Comparison of ENCODE assay signal across 7 cellular contexts in the genomic region with DNA sequence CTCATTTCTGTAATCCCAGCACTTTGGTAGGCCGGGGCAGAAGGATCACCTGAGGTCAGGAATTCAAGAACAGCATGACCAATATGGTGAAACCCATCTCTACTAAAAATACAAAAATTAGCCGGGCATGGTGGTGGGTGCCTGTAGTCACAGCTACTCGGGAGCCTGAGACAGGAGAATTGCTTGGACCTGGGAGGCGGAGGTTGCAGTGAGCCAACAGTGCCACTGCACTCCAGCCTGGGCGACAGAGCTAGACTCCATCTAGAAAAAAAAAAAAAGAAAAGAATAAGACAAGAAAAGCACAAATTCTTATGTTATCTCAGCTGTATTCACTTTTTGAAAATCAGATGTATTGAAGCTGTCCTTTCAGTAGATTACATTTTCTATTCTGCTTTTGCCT.
"Had no signal": no experiment of that assay in that cellular context is flagged by ENCODE, and none has a peak within 500 bp of the region (broad histone marks: within the 10 kb centered on the region; RNA-seq: fewer than 3 reads in every experiment).

No MANE protein-coding gene starts in this region.

- ATAC-seq: GM12878 had no signal

- DNase-seq: GDM1, GF-D8 had no signal

- FAIRE-seq: G401.6, GM12878, GM12891, GM18507, GM19239 had no signal

- H3K4me3 ChIP-seq: GM12878 had no signal
